ENCODE assay signal across 9 cellular contexts in the genomic region with DNA sequence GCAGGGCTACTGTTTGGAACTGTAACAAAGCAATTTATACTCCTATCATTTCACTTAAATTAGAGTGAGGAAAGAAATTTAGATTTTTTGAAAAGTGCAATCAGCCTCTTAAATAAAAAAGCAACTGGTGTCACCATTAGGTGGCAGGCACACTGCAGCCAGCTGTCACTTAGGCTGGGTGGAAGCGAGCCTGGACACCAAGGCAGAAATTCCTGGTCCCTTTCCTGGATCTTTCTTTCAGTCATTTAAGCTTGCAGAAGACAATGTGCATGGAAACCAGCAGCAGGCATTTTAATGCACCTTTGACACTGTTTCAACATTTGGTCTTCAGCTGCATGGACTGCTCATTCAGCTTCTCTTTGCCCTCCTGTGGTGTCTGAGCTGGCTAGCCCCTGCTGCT.
DNase-seq lines count a peak whose midpoint lies in the region; ATAC-seq, FAIRE-seq and TF ChIP-seq lines count a peak whose summit lies in the region.
"Had no signal": no experiment of that assay in that cellular context is flagged by ENCODE, and none has a peak within 500 bp of the region (broad histone marks: within the 10 kb centered on the region; RNA-seq: fewer than 3 reads in every experiment).

No MANE protein-coding gene starts in this region.

- TF ChIP-seq EP300 in sigmoid colon (IDR thresholded peaks at IDR 0.05) = no peak

- H3K36me3 ChIP-seq in pancreas = no peaks in the 10 kb centered on the region
- no peaks in the 10 kb centered on the region for H3K36me3 ChIP-seq in sigmoid colon

- H3K4me1 ChIP-seq in pancreas = no peaks in the 10 kb centered on the region
- no peaks in the 10 kb centered on the region for H3K4me1 ChIP-seq in sigmoid colon
- H3K4me1 ChIP-seq: parathyroid adenoma had no signal

- intact Hi-C loops in pancreas (cut with DNase I) (no loop called here), sigmoid colon (cut with DNase I) (no loop called here)

- H3K27me3 ChIP-seq in pancreas (no peaks in the 10 kb centered on the region), sigmoid colon (no peaks in the 10 kb centered on the region)

- TF ChIP-seq POLR2A in sigmoid colon (IDR thresholded peaks at IDR 0.05) = no peak

- DNase-seq in DMS 273 (lab: John Stamatoyannopoulos, UW; ENCODE audit: unreplicated experiment) (peak; percentile 3), DMS 273 treated with DMSO at 0.1 percent for 48 hours (lab: John Stamatoyannopoulos, UW) (no peak), NCI-H146 treated with DMSO at 0.1 percent for 48 hours (lab: John Stamatoyannopoulos, UW; ENCODE audit: unreplicated experiment) (peak; percentile 88), epithelial cell of proximal tubule (ENCODE audit: low read depth) (no peak), pancreas (no peak), sigmoid colon (no peak), NCI-H2029 treated with DMSO at 0.1 percent for 48 hours (lab: John Stamatoyannopoulos, UW) (no peak)

- FAIRE-seq in pancreas (lab: Jason Lieb, UNC) = no peak

- H3K9me3 ChIP-seq in pancreas (no peaks in the 10 kb centered on the region), sigmoid colon (no peaks in the 10 kb centered on the region)

- H3K27ac ChIP-seq in pancreas (no peak overlapping the region), sigmoid colon (no peak overlapping the region)
- H3K27ac ChIP-seq: parathyroid adenoma had no signal

- TF ChIP-seq CTCF in epithelial cell of proximal tubule (conservative IDR thresholded peaks at IDR 0.05; ENCODE audit: low read depth, low read length) (peak; percentile 33), pancreas (IDR thresholded peaks at IDR 0.05) (peak in 1 of 4 donors; percentile 7), sigmoid colon (IDR thresholded peaks at IDR 0.05) (no peak)

- ATAC-seq in pancreas (peak in 3 of 4 donors; percentile 58 to 69 (median 65)), GM18867 (IDR thresholded peaks at IDR 0.05; ENCODE audit: unreplicated experiment) (no peak)

- 11 to 19% methylated on average over 1 of the region's 1 CpG for WGBS in pancreas, 2 donors
- WGBS in sigmoid colon, 2 donors = 7 to 40% methylated on average over 1 of the region's 1 CpG

- H3K4me3 ChIP-seq in epithelial cell of proximal tubule (ENCODE audit: low read depth, low read length) = no peak overlapping the region
- no peak overlapping the region for H3K4me3 ChIP-seq in pancreas
- H3K4me3 ChIP-seq in sigmoid colon = no peak overlapping the region

Comparison
In these comparisons a context has a peak if more than half of its experiments do, and no peak if none do; other contexts are left out.
1. DNase-seq: peak in DMS 273 (single experiment) and NCI-H146 treated with DMSO at 0.1 percent for 48 hours (single experiment); none in DMS 273 treated with DMSO at 0.1 percent for 48 hours (single experiment), epithelial cell of proximal tubule (single experiment), pancreas (0 of 6), sigmoid colon (single experiment) and NCI-H2029 treated with DMSO at 0.1 percent for 48 hours (single experiment).